ENCODE assay signal across 19 cellular contexts in the genomic region with DNA sequence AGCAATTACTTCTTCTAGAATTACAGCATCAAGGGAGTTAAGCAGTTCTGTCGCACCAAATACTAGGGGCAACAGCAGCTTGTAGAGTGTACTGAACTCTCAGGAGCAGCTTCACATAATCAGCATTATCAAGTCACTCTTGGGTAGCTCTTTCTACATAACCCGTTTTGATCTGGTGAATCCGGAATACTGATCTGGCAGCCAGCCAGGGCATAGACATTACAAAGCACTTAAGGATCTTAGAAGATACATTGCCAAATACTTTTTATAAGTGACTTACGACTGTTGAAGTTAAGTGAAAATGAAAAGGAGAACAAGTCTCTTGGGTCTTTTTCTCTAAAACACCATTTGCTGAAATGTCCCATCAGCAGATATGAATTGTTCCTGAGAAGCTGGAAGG.
"Had no signal": no experiment of that assay in that cellular context is flagged by ENCODE, and none has a peak within 500 bp of the region (broad histone marks: within the 10 kb centered on the region; RNA-seq: fewer than 3 reads in every experiment).

No MANE protein-coding gene starts in this region.

- ATAC-seq: left lung; natural killer cell treated with Interleukin-12 subunit alpha and Interleukin-12 subunit beta and Interleukin-15 and Interleukin-18, amount 100 ng/mL, for 72 hours; sciatic nerve; stimulated activated naive B cell treated with anti-CD40 and anti-IgM and Interleukin-4, amounts not matched to agents 10 μg/mL and 1 μg/mL and 100 μg/mL, for 72 hours; T-helper 17 cell had no signal

- H3K4me3 ChIP-seq: dorsolateral prefrontal cortex, esophagus squamous epithelium, left lung, spleen, tibial nerve had no signal

- H3K27me3 ChIP-seq: dorsolateral prefrontal cortex, esophagus squamous epithelium, left lung, spleen, tibial nerve had no signal

- H3K9me3 Mint-ChIP-seq: stimulated activated naive B cell treated with anti-CD40 and anti-IgM and Interleukin-4, amounts not matched to agents 10 μg/mL and 1 μg/mL and 100 μg/mL, for 72 hours had no signal

- H3K36me3 Mint-ChIP-seq: activated CD4-positive, alpha-beta memory T cell treated with anti-CD3 and anti-CD28 coated beads for 36 hours; activated naive CD8-positive, alpha-beta T cell; memory B cell; natural killer cell treated with Interleukin-12 subunit alpha and Interleukin-12 subunit beta and Interleukin-15 and Interleukin-18, amount 100 ng/mL, for 72 hours; stimulated activated naive B cell treated with anti-CD40 and anti-IgM and Interleukin-4, amounts not matched to agents 10 μg/mL and 1 μg/mL and 100 μg/mL, for 72 hours had no signal

- H3K27me3 Mint-ChIP-seq: activated CD4-positive, alpha-beta memory T cell treated with anti-CD3 and anti-CD28 coated beads for 36 hours; activated naive CD8-positive, alpha-beta T cell; memory B cell; natural killer cell treated with Interleukin-12 subunit alpha and Interleukin-12 subunit beta and Interleukin-15 and Interleukin-18, amount 100 ng/mL, for 72 hours; stimulated activated naive B cell treated with anti-CD40 and anti-IgM and Interleukin-4, amounts not matched to agents 10 μg/mL and 1 μg/mL and 100 μg/mL, for 72 hours; T-helper 17 cell had no signal

- H3K4me3 Mint-ChIP-seq: activated CD4-positive, alpha-beta memory T cell treated with anti-CD3 and anti-CD28 coated beads for 36 hours; activated naive CD8-positive, alpha-beta T cell; memory B cell; natural killer cell treated with Interleukin-12 subunit alpha and Interleukin-12 subunit beta and Interleukin-15 and Interleukin-18, amount 100 ng/mL, for 72 hours; stimulated activated naive B cell treated with anti-CD40 and anti-IgM and Interleukin-4, amounts not matched to agents 10 μg/mL and 1 μg/mL and 100 μg/mL, for 72 hours; T-helper 17 cell had no signal

- H3K4me1 Mint-ChIP-seq: memory B cell; stimulated activated naive B cell treated with anti-CD40 and anti-IgM and Interleukin-4, amounts not matched to agents 10 μg/mL and 1 μg/mL and 100 μg/mL, for 72 hours; T-helper 17 cell had no signal

- H3K4me1 ChIP-seq: esophagus squamous epithelium, left lung, spleen, tibial nerve had no signal

- DNase-seq: activated CD4-positive, alpha-beta memory T cell treated with anti-CD3 and anti-CD28 coated beads for 36 hours; activated CD4-positive, CD25-positive, alpha-beta regulatory T cell treated with anti-CD3 and anti-CD28 coated beads, Interleukin-2, amount 50 U/mL, for 72 hours; activated gamma-delta T cell; activated T-cell treated with anti-CD3 and anti-CD28 coated beads, Interleukin-2, amount 50 U/mL, for 48 hours; anterior cingulate cortex; dorsolateral prefrontal cortex; esophagus squamous epithelium; foreskin melanocyte; head of caudate nucleus; left lung; spleen; stimulated activated CD4-positive, alpha-beta T cell treated with anti-CD3 and anti-CD28 coated beads, Interleukin-2, amount 100 ng/mL, for 24 hours; stimulated activated naive B cell treated with anti-CD40 and anti-IgM and Interleukin-4, amounts not matched to agents 10 μg/mL and 1 μg/mL and 100 μg/mL, for 72 hours; T-helper 17 cell had no signal

- H3K27ac Mint-ChIP-seq: activated CD4-positive, alpha-beta memory T cell treated with anti-CD3 and anti-CD28 coated beads for 36 hours; activated naive CD8-positive, alpha-beta T cell; memory B cell; natural killer cell treated with Interleukin-12 subunit alpha and Interleukin-12 subunit beta and Interleukin-15 and Interleukin-18, amount 100 ng/mL, for 72 hours; stimulated activated naive B cell treated with anti-CD40 and anti-IgM and Interleukin-4, amounts not matched to agents 10 μg/mL and 1 μg/mL and 100 μg/mL, for 72 hours; T-helper 17 cell had no signal

- H3K27ac ChIP-seq: dorsolateral prefrontal cortex, esophagus squamous epithelium, left lung, spleen, tibial nerve had no signal

- H3K36me3 ChIP-seq: esophagus squamous epithelium, left lung, spleen, tibial nerve had no signal
